Comparison of ENCODE assay signal across 8 cellular contexts in the genomic region with DNA sequence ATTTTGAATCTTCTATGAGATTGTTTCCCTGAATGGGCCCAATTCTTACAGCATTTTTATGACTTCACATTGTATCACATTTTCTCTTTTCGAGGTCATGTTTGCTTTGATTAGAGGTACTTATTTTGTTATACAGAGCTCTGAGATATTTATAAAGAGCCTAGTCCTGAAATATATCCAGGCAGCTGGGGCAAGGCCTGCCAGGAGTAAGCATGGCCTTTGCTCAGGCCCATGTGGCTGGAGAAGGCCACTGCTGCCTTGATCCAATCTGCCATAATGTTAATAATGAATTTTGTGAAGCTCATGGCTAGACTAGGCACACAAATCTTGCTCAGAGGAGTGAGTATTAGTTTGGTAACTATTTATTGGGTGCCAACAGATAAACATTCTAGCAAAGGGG.
"Had no signal": no experiment of that assay in that cellular context is flagged by ENCODE, and none has a peak within 500 bp of the region (broad histone marks: within the 10 kb centered on the region; RNA-seq: fewer than 3 reads in every experiment).

No MANE protein-coding gene starts in this region.

- DNase-seq: GM23248, GOT3, H7, HFFc6 had no signal

- H3K27ac ChIP-seq: GM23248, HL-60 had no signal

- H3K9me3 ChIP-seq: HAP-1 had no signal

- H2AFZ ChIP-seq: GM23248 had no signal

- H3K4me3 ChIP-seq: GM23248, HAP-1 had no signal

- H3K9ac ChIP-seq: GM23248 had no signal

- ATAC-seq: HCT116, HepG2 had no signal

- H3K4me1 ChIP-seq: HAP-1 had no signal

- H3K36me3 ChIP-seq: HAP-1 had no signal

- FAIRE-seq: HepG2 had no signal
